13 cellular contexts compared by ENCODE assay signal in genomic region chr4:87589531-87589930, GRCh38. TPM values are rescaled to one million over a fixed set of nuclear protein-coding genes. Genes with fewer than 3 reads are reported as not detected.
DNase-seq lines count a peak whose midpoint lies in the region; ATAC-seq and TF ChIP-seq lines count a peak whose summit lies in the region.
"Had no signal": no experiment of that assay in that cellular context is flagged by ENCODE, and none has a peak within 500 bp of the region (broad histone marks: within the 10 kb centered on the region; RNA-seq: fewer than 3 reads in every experiment).

No MANE protein-coding gene starts in this region.

- peak; percentile 2 for DNase-seq in DMS53 (lab: John Stamatoyannopoulos, UW)
- no peak for DNase-seq in DMS53 treated with DMSO at 0.1 percent for 48 hours (lab: John Stamatoyannopoulos, UW; ENCODE audit: unreplicated experiment)
- DNase-seq in brain microvascular endothelial cell, result peak; percentile 89
- peak; percentile 91 for DNase-seq in kidney glomerular epithelial cell (lab: John Stamatoyannopoulos, UW)
- DNase-seq in uterus, result no peak
- no peak for DNase-seq in cerebellar nuclear complex (lab: John Stamatoyannopoulos, UW)
- no peak for DNase-seq in activated T-cell treated with anti-CD3 and anti-CD28 coated beads for 4 hours
- DNase-seq: activated CD8-positive, alpha-beta memory T cell treated with anti-CD3 and anti-CD28 coated beads, Interleukin-2, amount 10 ng/mL, durations not matched to agents 7 days and 5 days; islet precursor cell; NCI-H2107; testis had no signal

- in situ Hi-C loops in brain microvascular endothelial cell (cut with HindIII; ENCODE audit: low pct_ligation_motif_present, low sequenced_read_pairs), result no loop called here

- H3K27me3 ChIP-seq in brain microvascular endothelial cell (replicated peaks) (no peaks in the 10 kb centered on the region), uterus (no peaks in the 10 kb centered on the region)
- H3K27me3 ChIP-seq: testis had no signal

- TF ChIP-seq CTCF in brain microvascular endothelial cell (IDR thresholded peaks at IDR 0.05; ENCODE audit: low read depth, low read length, missing control alignments) (no peak), uterus (IDR thresholded peaks at IDR 0.05) (no peak)

- H3K4me3 ChIP-seq in brain microvascular endothelial cell (ENCODE audit: low read depth, low read length) (no peak overlapping the region), uterus (no peak overlapping the region)
- H3K4me3 ChIP-seq: testis had no signal

- intact Hi-C loops in uterus (cut with DNase I; ENCODE audit: low total_unique reads), result no loop called here

- peak overlapping the region; percentile 55 for H3K27ac ChIP-seq in brain microvascular endothelial cell
- H3K27ac ChIP-seq in uterus, result peak overlapping the region; percentile 30 to 52
- H3K27ac ChIP-seq: 22Rv1, testis had no signal

- H3K36me3 ChIP-seq in brain microvascular endothelial cell (replicated peaks), result no peaks in the 10 kb centered on the region
- no peaks in the 10 kb centered on the region for H3K36me3 ChIP-seq in uterus

- H3K4me1 ChIP-seq in uterus, result no peaks in the 10 kb centered on the region
- H3K4me1 ChIP-seq: testis had no signal

- TF ChIP-seq POLR2A in uterus (IDR thresholded peaks at IDR 0.05), result no peak

- no peaks in the 10 kb centered on the region for H3K9me3 ChIP-seq in uterus
- H3K9me3 ChIP-seq: testis had no signal

- no peak for ATAC-seq in HG03342 (IDR thresholded peaks at IDR 0.05; ENCODE audit: unreplicated experiment)
- ATAC-seq: activated CD8-positive, alpha-beta memory T cell treated with anti-CD3 and anti-CD28 coated beads, Interleukin-2, amount 10 ng/mL, durations not matched to agents 7 days and 5 days had no signal

RNA-seq across cellular contexts. Expression of gene DSPP, which starts 18.8 kb away (rescaled TPM):
- not detected for total RNA-seq in uterus
- total RNA-seq: activated CD8-positive, alpha-beta memory T cell treated with anti-CD3 and anti-CD28 coated beads, Interleukin-2, amount 10 ng/mL, durations not matched to agents 7 days and 5 days; testis had no signal

Comparison
In these comparisons a context has a peak if more than half of its experiments do, and no peak if none do; other contexts are left out.
1. DNase-seq: peak in DMS53 (single experiment), brain microvascular endothelial cell (single experiment) and kidney glomerular epithelial cell (single experiment); none in DMS53 treated with DMSO at 0.1 percent for 48 hours (single experiment), uterus (0 of 2), cerebellar nuclear complex (0 of 2) and activated T-cell treated with anti-CD3 and anti-CD28 coated beads for 4 hours (single experiment).